Comparison of ENCODE assay signal across 11 cellular contexts in genomic region chr1:207815913-207816312, GRCh38.
A peak's percentile ranks its signal among the peaks of the same experiment; 100 is the strongest.
DNase-seq lines count a peak whose midpoint lies in the region; ATAC-seq and TF ChIP-seq lines count a peak whose summit lies in the region.
"Had no signal": no experiment of that assay in that cellular context is flagged by ENCODE, and none has a peak within 500 bp of the region (broad histone marks: within the 10 kb centered on the region; RNA-seq: fewer than 3 reads in every experiment).

No MANE protein-coding gene starts in this region.

- H3K4me3 ChIP-seq in vagina, result no peak overlapping the region

- H3K27ac ChIP-seq in vagina, result peak overlapping the region; percentile 46

- H3K36me3 Mint-ChIP-seq in activated T-helper 17 cell treated with anti-CD3 and anti-CD28 coated beads, Interleukin-2, amount 50 U/mL, for 72 hours (ENCODE audit: low read depth), result peaks cover 98% of the 10 kb centered on the region
- peaks cover 65% of the 10 kb centered on the region for H3K36me3 Mint-ChIP-seq in memory B cell
- H3K36me3 Mint-ChIP-seq: WTC11 had no signal

- peak; percentile 28 to 42 (median 35) for DNase-seq in stimulated activated CD4-positive, alpha-beta T cell treated with anti-CD3 and anti-CD28 coated beads, Interleukin-12 subunit alpha, Interleukin-12 subunit beta, amount 100 ng/mL, for 48 hours (ENCODE audit: low read depth in 2 of 3, low spot score in 1 of 3)
- DNase-seq in stimulated activated CD4-positive, alpha-beta T cell treated with anti-CD3 and anti-CD28 coated beads, Interleukin-4, amount 100 ng/mL, for 1 hour, result no peak
- DNase-seq in memory B cell (ENCODE audit: low spot score in 2 of 2) (no peak), vagina (ENCODE audit: extremely low spot score in 2 of 2) (no peak)
- DNase-seq in effector CD4-positive, alpha-beta T cell, result no peak
- DNase-seq: NCI-H1105 had no signal

- intact Hi-C loops in vagina (cut with DNase I), result no loop called here

- peaks cover 0 to 61% of the 10 kb centered on the region in 2 donors for H3K36me3 ChIP-seq in vagina

- peak overlapping the region; percentile 92 for H3K27ac Mint-ChIP-seq in activated T-helper 17 cell treated with anti-CD3 and anti-CD28 coated beads, Interleukin-2, amount 50 U/mL, for 72 hours
- H3K27ac Mint-ChIP-seq in memory B cell, result peak overlapping the region; percentile 86
- H3K27ac Mint-ChIP-seq: WTC11 had no signal

- no peaks in the 10 kb centered on the region for H3K9me3 ChIP-seq in vagina

- no peaks in the 10 kb centered on the region for H3K27me3 Mint-ChIP-seq in activated T-helper 17 cell treated with anti-CD3 and anti-CD28 coated beads, Interleukin-2, amount 50 U/mL, for 72 hours
- no peaks in the 10 kb centered on the region for H3K27me3 Mint-ChIP-seq in memory B cell

- TF ChIP-seq POLR2A in vagina (IDR thresholded peaks at IDR 0.05), result no peak

- TF ChIP-seq CTCF in vagina (IDR thresholded peaks at IDR 0.05), result no peak

- no peaks in the 10 kb centered on the region for H3K9me3 Mint-ChIP-seq in activated T-helper 17 cell treated with anti-CD3 and anti-CD28 coated beads, Interleukin-2, amount 50 U/mL, for 72 hours
- no peaks in the 10 kb centered on the region for H3K9me3 Mint-ChIP-seq in memory B cell

- H3K4me3 Mint-ChIP-seq in activated T-helper 17 cell treated with anti-CD3 and anti-CD28 coated beads, Interleukin-2, amount 50 U/mL, for 72 hours, result peak overlapping the region; percentile 69
- H3K4me3 Mint-ChIP-seq in memory B cell, result peak overlapping the region; percentile 12
- H3K4me3 Mint-ChIP-seq: WTC11 had no signal

- peak; percentile 89 for ATAC-seq in activated T-helper 17 cell treated with anti-CD3 and anti-CD28 coated beads, Interleukin-2, amount 50 U/mL, for 72 hours (replicated peaks)
- ATAC-seq in memory B cell (ENCODE audit: low read depth) (no peak), HG03442 (IDR thresholded peaks at IDR 0.05; ENCODE audit: unreplicated experiment) (no peak), HG03342 (IDR thresholded peaks at IDR 0.05; ENCODE audit: unreplicated experiment) (no peak)
- ATAC-seq: esophagus mucosa, WTC11 had no signal

- no peaks in the 10 kb centered on the region for H3K27me3 ChIP-seq in vagina

- H3K4me1 ChIP-seq in vagina, result peaks cover 97% of the 10 kb centered on the region

- H3K4me1 Mint-ChIP-seq in activated T-helper 17 cell treated with anti-CD3 and anti-CD28 coated beads, Interleukin-2, amount 50 U/mL, for 72 hours, result peaks cover 65% of the 10 kb centered on the region
- peaks cover 79% of the 10 kb centered on the region for H3K4me1 Mint-ChIP-seq in memory B cell

Comparison
In these comparisons a context has a peak if more than half of its experiments do, and no peak if none do; other contexts are left out.
1. DNase-seq: peak in stimulated activated CD4-positive, alpha-beta T cell treated with anti-CD3 and anti-CD28 coated beads, Interleukin-12 subunit alpha, Interleukin-12 subunit beta, amount 100 ng/mL, for 48 hours (3 of 3); none in stimulated activated CD4-positive, alpha-beta T cell treated with anti-CD3 and anti-CD28 coated beads, Interleukin-4, amount 100 ng/mL, for 1 hour (single experiment), memory B cell (0 of 2), vagina (0 of 2) and effector CD4-positive, alpha-beta T cell (single experiment).